In the genomic region with DNA sequence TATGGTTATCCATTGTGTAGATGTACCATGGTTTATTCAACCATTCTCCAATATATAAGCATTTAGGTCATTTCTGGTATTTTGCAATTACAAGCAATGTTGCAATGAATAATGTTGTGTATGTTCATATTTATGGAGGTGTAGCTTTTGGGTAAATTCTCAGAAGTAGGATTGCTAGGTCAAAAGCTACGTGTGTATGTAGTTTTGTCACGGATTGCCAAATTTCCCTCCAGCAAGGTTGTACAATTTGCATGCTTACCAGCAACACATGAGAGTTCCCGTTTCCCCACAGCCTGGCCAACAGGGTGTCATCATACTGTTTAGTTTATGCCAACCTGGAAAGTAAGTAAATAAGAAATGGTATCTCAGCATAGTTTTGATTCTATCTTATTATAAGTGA, we compare ENCODE assay signal across 8 cellular contexts. TPM values are rescaled to one million over a fixed set of nuclear protein-coding genes. Genes with fewer than 3 reads are reported as not detected.
"Had no signal": no experiment of that assay in that cellular context is flagged by ENCODE, and none has a peak within 500 bp of the region (broad histone marks: within the 10 kb centered on the region; RNA-seq: fewer than 3 reads in every experiment).

No MANE protein-coding gene starts in this region.

- DNase-seq: GM23248, GOT3, H7, H9, HCEC 1CT, HFFc6 had no signal

- H3K36me3 ChIP-seq: HAP-1 had no signal

- H3K27ac ChIP-seq: GM23248 had no signal

- H3K4me2 ChIP-seq: GM23338 had no signal

- H3K9me3 Mint-ChIP-seq: GM23338 had no signal

- H3K9ac ChIP-seq: GM23248 had no signal

- H2AFZ ChIP-seq: GM23248, GM23338 had no signal

- H3K4me1 ChIP-seq: HAP-1 had no signal

- H3K4me3 ChIP-seq: GM23248, GM23338, HAP-1 had no signal

- H3K9me3 ChIP-seq: HAP-1 had no signal

- H3K4me1 Mint-ChIP-seq: GM23338, H9 had no signal

- H3K27ac Mint-ChIP-seq: GM23338, H9, HFFc6 had no signal

- H3K4me3 Mint-ChIP-seq: GM23338, H9, HFFc6 had no signal

RNA-seq across cellular contexts. Expression of a gene that starts 36.3 kb away (rescaled TPM):
- total RNA-seq: GM23248, HFFc6 had no signal
- polyA plus RNA-seq: GM23248 had no signal
